9 cellular contexts compared by ENCODE assay signal in the genomic region with DNA sequence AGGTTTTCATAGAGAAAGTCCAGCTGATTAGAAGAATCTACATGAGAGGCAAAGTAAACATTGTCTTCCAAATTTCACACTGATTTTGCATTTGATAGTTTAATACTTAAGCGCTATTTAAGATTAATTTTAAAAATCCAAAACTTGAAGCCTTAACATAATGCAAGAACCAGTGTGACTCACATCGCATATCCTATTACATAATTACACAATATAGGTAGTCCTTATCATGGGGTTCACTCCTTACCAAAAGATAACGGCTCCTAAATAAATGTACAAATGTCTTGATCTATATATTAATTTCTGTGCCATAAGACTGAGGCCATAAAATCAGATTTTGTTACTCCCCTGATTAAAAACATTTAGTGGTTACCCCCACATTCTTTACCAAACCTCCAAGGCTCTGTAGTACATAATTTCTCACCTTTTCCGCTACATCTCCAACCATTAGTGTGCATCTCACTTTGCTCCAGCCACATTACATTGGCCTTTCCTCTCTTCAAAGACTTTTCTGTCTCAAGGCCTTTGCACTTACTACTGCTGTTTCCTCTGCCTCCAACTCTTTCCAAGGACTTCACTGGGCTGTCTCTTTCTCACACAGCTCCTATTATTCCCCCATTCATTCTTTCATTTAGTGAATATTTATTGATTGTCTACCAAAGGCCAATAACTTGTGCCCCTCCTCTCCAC. TPM values are rescaled to one million over a fixed set of nuclear protein-coding genes. Genes with fewer than 3 reads are reported as not detected.
DNase-seq lines count a peak whose midpoint lies in the region; ATAC-seq and TF ChIP-seq lines count a peak whose summit lies in the region.
"Had no signal": no experiment of that assay in that cellular context is flagged by ENCODE, and none has a peak within 500 bp of the region (broad histone marks: within the 10 kb centered on the region; RNA-seq: fewer than 3 reads in every experiment).

No MANE protein-coding gene starts in this region.

- peak overlapping the region; percentile 81 for H3K4me2 ChIP-seq in skeletal muscle satellite cell (ENCODE audit: low read length)

- H3K4me3 ChIP-seq in HAP-1: peak overlapping the region; percentile 64
- H3K4me3 ChIP-seq in SK-N-MC: peak overlapping the region; percentile 90
- H3K4me3 ChIP-seq in fibroblast of villous mesenchyme (ENCODE audit: low read depth, low read length): peak overlapping the region; percentile 92
- peak overlapping the region; percentile 85 for H3K4me3 ChIP-seq in skeletal muscle satellite cell (ENCODE audit: low read length)

- peaks cover 18% of the 10 kb centered on the region for H3K4me1 ChIP-seq in HAP-1
- H3K4me1 ChIP-seq in skeletal muscle satellite cell (ENCODE audit: control insufficient read depth, insufficient read depth, low read length): peaks cover 17% of the 10 kb centered on the region

- H3K27me3 ChIP-seq in HAP-1 (ENCODE audit: low read depth): no peaks in the 10 kb centered on the region
- H3K27me3 ChIP-seq in skeletal muscle satellite cell (ENCODE audit: control insufficient read depth, insufficient read depth, low read length): no peaks in the 10 kb centered on the region

- no peak for DNase-seq in HAP-1 (ENCODE audit: low spot score in 2 of 2)
- no peak for DNase-seq in SK-N-MC (ENCODE audit: low read depth, low spot score)
- DNase-seq in fibroblast of villous mesenchyme (ENCODE audit: low read depth): peak; percentile 38
- DNase-seq in NCI-H82 treated with DMSO at 0.1 percent for 48 hours (lab: John Stamatoyannopoulos, UW; ENCODE audit: unreplicated experiment): no peak
- DNase-seq: NCI-H1694 had no signal

- H3K27ac ChIP-seq in SK-N-MC: no peak overlapping the region

- TF ChIP-seq CTCF in fibroblast of villous mesenchyme (IDR thresholded peaks at IDR 0.05; ENCODE audit: insufficient read depth, low read depth, low read length): no peak

- H3K9me3 ChIP-seq in HAP-1: 0 out of 2 replicates have a peak, but pooled peaks cover 2% of the 10 kb centered on the region
- H3K9me3 ChIP-seq in SK-N-MC (ENCODE audit: low read depth, low read length): no peaks in the 10 kb centered on the region
- no peaks in the 10 kb centered on the region for H3K9me3 ChIP-seq in skeletal muscle satellite cell (replicated peaks; ENCODE audit: low read length)

- H3K36me3 ChIP-seq in HAP-1 (replicated peaks): peaks cover 21% of the 10 kb centered on the region
- peaks cover 38% of the 10 kb centered on the region for H3K36me3 ChIP-seq in SK-N-MC (ENCODE audit: insufficient read depth, low read length)
- peaks cover 28% of the 10 kb centered on the region for H3K36me3 ChIP-seq in skeletal muscle satellite cell (ENCODE audit: insufficient read depth, low read length)

- H3K9ac ChIP-seq in SK-N-MC (ENCODE audit: insufficient read length) (peak overlapping the region; percentile 87), skeletal muscle satellite cell (ENCODE audit: low read depth, low read length) (peak overlapping the region; percentile 91)

- in situ Hi-C loops in HAP-1 (cut with MboI; ENCODE audit: low sequenced_read_pairs): no loop called here

- no peak for ATAC-seq in HG03342 (IDR thresholded peaks at IDR 0.05; ENCODE audit: unreplicated experiment)
- ATAC-seq in GM21576 (IDR thresholded peaks at IDR 0.05; ENCODE audit: unreplicated experiment): no peak

RNA-seq across cellular contexts. Expression of a gene that starts 1.0 kb away (rescaled TPM):
- 31.6 and 37.6 TPM in 2 replicates for total RNA-seq in fibroblast of villous mesenchyme
- 16.4 and 24.8 TPM in 2 replicates for total RNA-seq in skeletal muscle satellite cell (2012; rRNA removed)

RNA-seq across cellular contexts. Expression of a gene that starts 39.6 kb away (rescaled TPM):
- under 0.01 TPM in 1 of 2 replicates, not detected in the other for total RNA-seq in fibroblast of villous mesenchyme
- total RNA-seq in skeletal muscle satellite cell (2012; rRNA removed): under 0.01 TPM in 1 of 2 replicates, not detected in the other
- total RNA-seq: posterior vena cava had no signal
